Comparison of ENCODE assay signal across 1 cellular context in the genomic region with DNA sequence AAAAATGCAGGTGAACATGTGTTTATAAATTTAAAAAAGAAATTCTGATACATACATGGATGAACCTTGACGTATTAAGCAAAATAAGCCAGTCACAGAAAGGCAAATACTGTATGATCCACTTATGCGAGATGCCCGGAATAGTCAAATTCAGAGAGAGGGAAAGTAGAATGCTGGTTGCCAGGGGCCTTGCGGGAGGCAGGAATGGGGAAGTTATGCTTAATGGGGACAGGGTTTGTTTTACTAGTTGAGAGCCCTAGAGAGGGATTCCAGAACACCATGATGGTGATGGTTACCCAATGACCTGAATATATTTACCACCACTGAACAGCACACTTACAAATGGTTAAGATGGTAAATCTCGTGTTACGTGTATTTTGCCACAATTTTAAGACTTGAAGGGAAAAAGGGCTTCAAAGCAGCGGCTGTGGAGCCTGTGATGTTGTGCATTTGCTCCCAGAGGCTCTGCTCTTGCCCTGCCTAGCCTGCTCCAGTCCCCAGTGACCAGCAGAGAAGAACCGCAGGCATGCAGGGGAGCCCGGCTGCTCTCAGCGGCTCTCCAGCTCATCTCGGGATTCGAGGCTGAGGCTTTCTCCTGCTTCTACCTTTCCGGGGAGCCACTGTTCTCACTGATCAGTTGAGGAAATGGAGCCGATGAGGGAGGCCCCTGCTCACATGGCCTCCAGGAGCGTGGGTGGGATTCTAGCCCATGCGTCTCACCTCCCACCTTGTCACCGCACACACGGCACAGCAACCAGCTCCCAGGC.
TF ChIP-seq lines count a peak whose summit lies in the region.

No MANE protein-coding gene starts in this region.

TF ChIP-seq in GM12878, 131 proteins besides CTCF, POLR2A, EP300 and RAD21:
- TF ChIP-seq POLR2AphosphoS5 (IDR thresholded peaks at IDR 0.05; ENCODE audit: low read length) (0 out of 2 replicates have a peak, but pooled peaks have one; percentile 18), NR2F1 (conservative IDR thresholded peaks at IDR 0.05) (no peak), ZBED1 (IDR thresholded peaks at IDR 0.05; ENCODE audit: borderline replicate concordance) (no peak), HCFC1 (IDR thresholded peaks at IDR 0.05; ENCODE audit: low read length) (no peak), CHD1 (IDR thresholded peaks at IDR 0.05; ENCODE audit: low read depth, low read length) (no peak), MYC (IDR thresholded peaks at IDR 0.05; ENCODE audit: insufficient read depth, insufficient read length, insufficient replicate concordance, low read length, severe bottlenecking) (no peak)
- TF ChIP-seq, protein P1, sequence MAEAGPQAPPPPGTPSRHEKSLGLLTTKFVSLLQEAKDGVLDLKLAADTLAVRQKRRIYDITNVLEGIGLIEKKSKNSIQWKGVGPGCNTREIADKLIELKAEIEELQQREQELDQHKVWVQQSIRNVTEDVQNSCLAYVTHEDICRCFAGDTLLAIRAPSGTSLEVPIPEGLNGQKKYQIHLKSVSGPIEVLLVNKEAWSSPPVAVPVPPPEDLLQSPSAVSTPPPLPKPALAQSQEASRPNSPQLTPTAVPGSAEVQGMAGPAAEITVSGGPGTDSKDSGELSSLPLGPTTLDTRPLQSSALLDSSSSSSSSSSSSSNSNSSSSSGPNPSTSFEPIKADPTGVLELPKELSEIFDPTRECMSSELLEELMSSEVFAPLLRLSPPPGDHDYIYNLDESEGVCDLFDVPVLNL (IDR thresholded peaks at IDR 0.05; ENCODE audit: low read depth, low read length): no peak
TF ChIP-seq in GM12878: peak in this region for 1.
